21 cellular contexts compared by ENCODE assay signal in the genomic region with DNA sequence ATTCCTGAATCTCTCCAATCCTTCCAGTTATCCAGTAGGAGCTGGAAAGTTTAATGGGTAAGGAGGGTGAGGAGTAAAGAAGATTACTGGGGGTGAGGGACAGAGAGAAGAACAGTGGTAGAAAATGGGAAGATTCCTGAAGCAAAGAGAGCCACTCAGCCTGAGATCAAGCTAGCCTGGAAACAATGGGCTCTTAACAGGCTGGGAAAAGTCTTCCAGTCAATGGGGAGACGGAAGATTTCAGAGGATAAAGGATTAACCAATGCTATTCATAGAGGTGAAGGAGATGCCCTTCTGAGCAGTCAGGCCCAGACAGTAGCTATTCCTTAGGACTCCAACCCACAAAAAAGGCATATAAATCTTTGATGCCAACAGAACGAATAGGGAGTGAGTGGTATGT. TPM values are rescaled to one million over a fixed set of nuclear protein-coding genes. Genes with fewer than 3 reads are reported as not detected.
DNase-seq lines count a peak whose midpoint lies in the region; ATAC-seq and TF ChIP-seq lines count a peak whose summit lies in the region.
"Had no signal": no experiment of that assay in that cellular context is flagged by ENCODE, and none has a peak within 500 bp of the region (broad histone marks: within the 10 kb centered on the region; RNA-seq: fewer than 3 reads in every experiment).

No MANE protein-coding gene starts in this region.

- H3K27ac ChIP-seq in WERI-Rb-1 = peak overlapping the region; percentile 71
- H3K27ac ChIP-seq in endodermal cell (ENCODE audit: low read depth, low read length) = peak overlapping the region; percentile 50
- H3K27ac ChIP-seq: GM23248 had no signal

- no peaks in the 10 kb centered on the region for H3K9me3 Mint-ChIP-seq in activated naive CD4-positive, alpha-beta T cell treated with anti-CD3 and anti-CD28 coated beads, Interleukin-2, amount 50 U/mL, for 24 hours
- H3K9me3 Mint-ChIP-seq in endodermal cell (peaks cover 13% of the 10 kb centered on the region), Calu3 (ENCODE audit: low read depth, unreplicated experiment) (no peaks in the 10 kb centered on the region)
- H3K9me3 Mint-ChIP-seq in stimulated activated naive B cell treated with anti-CD40 and anti-IgM and Interleukin-4, amounts not matched to agents 10 μg/mL and 1 μg/mL and 100 μg/mL, for 72 hours = no peaks in the 10 kb centered on the region

- ATAC-seq in stimulated activated naive B cell treated with anti-CD40 and anti-IgM and Interleukin-4, amounts not matched to agents 10 μg/mL and 1 μg/mL and 100 μg/mL, for 72 hours (replicated peaks) = no peak
- ATAC-seq in GM21825 (IDR thresholded peaks at IDR 0.05; ENCODE audit: unreplicated experiment) = no peak
- ATAC-seq in activated CD4-positive, CD25-positive, alpha-beta regulatory T cell treated with anti-CD3 and anti-CD28 coated beads, Interleukin-2, amount 50 U/mL, for 24 hours = no peak
- ATAC-seq: left cardiac atrium had no signal

- no peaks in the 10 kb centered on the region for H3K27me3 Mint-ChIP-seq in activated naive CD4-positive, alpha-beta T cell treated with anti-CD3 and anti-CD28 coated beads, Interleukin-2, amount 50 U/mL, for 24 hours
- H3K27me3 Mint-ChIP-seq in endodermal cell (ENCODE audit: insufficient read depth) (no peaks in the 10 kb centered on the region), Calu3 (ENCODE audit: unreplicated experiment) (no peaks in the 10 kb centered on the region)
- H3K27me3 Mint-ChIP-seq in stimulated activated naive B cell treated with anti-CD40 and anti-IgM and Interleukin-4, amounts not matched to agents 10 μg/mL and 1 μg/mL and 100 μg/mL, for 72 hours = no peaks in the 10 kb centered on the region

- H3K4me1 ChIP-seq in endodermal cell (ENCODE audit: control insufficient read depth, insufficient read depth, low read length) = peaks cover 32% of the 10 kb centered on the region
- H3K4me1 ChIP-seq: Caco-2 had no signal

- H3K36me3 Mint-ChIP-seq in activated naive CD4-positive, alpha-beta T cell treated with anti-CD3 and anti-CD28 coated beads, Interleukin-2, amount 50 U/mL, for 24 hours = peaks cover 12% of the 10 kb centered on the region
- H3K36me3 Mint-ChIP-seq in endodermal cell (ENCODE audit: low read depth) = peaks cover 68% of the 10 kb centered on the region
- H3K36me3 Mint-ChIP-seq in stimulated activated naive B cell treated with anti-CD40 and anti-IgM and Interleukin-4, amounts not matched to agents 10 μg/mL and 1 μg/mL and 100 μg/mL, for 72 hours = peaks cover 39 to 54% of the 10 kb centered on the region in 2 donors
- H3K36me3 Mint-ChIP-seq in Calu3 (ENCODE audit: insufficient read depth, unreplicated experiment) = peaks cover 48% of the 10 kb centered on the region

- intact Hi-C loops in Calu3 (cut with micrococcal nuclease; ENCODE audit: unreplicated experiment) = no loop called here

- H3K4me3 ChIP-seq in WERI-Rb-1 (ENCODE audit: low read depth, low read length) (no peak overlapping the region), endodermal cell (ENCODE audit: low read length) (no peak overlapping the region)
- H3K4me3 ChIP-seq: GM23248 had no signal

- H3K9ac ChIP-seq in endodermal cell (ENCODE audit: extremely low read depth, low read length, poor library complexity, severe bottlenecking) = no peak overlapping the region
- H3K9ac ChIP-seq: GM23248 had no signal

- CTCF ChIA-PET in Calu3 (lab: Charles Lee) = no interaction called here

- H3K4me3 Mint-ChIP-seq in activated naive CD4-positive, alpha-beta T cell treated with anti-CD3 and anti-CD28 coated beads, Interleukin-2, amount 50 U/mL, for 24 hours = no peak overlapping the region
- H3K4me3 Mint-ChIP-seq in endodermal cell (no peak overlapping the region), Calu3 (ENCODE audit: low read depth, unreplicated experiment) (no peak overlapping the region)
- H3K4me3 Mint-ChIP-seq in stimulated activated naive B cell treated with anti-CD40 and anti-IgM and Interleukin-4, amounts not matched to agents 10 μg/mL and 1 μg/mL and 100 μg/mL, for 72 hours = no peak overlapping the region

- peaks cover 2% of the 10 kb centered on the region for H3K9me3 ChIP-seq in WERI-Rb-1 (ENCODE audit: severe bottlenecking)
- peaks cover 22% of the 10 kb centered on the region for H3K9me3 ChIP-seq in endodermal cell (ENCODE audit: control insufficient read depth, low read length)
- H3K9me3 ChIP-seq: Caco-2 had no signal

- WGBS in endodermal cell (ENCODE audit: insufficient coverage in 1 of 2, insufficient read length in 1 of 2), 2 experiments = 54 to 57% methylated on average over 1 to 2 of the region's 2 CpGs

- H3K27ac Mint-ChIP-seq in activated naive CD4-positive, alpha-beta T cell treated with anti-CD3 and anti-CD28 coated beads, Interleukin-2, amount 50 U/mL, for 24 hours = peak overlapping the region; percentile 47
- H3K27ac Mint-ChIP-seq in endodermal cell (peak overlapping the region; percentile 91), Calu3 (ENCODE audit: unreplicated experiment) (no peak overlapping the region)
- H3K27ac Mint-ChIP-seq in stimulated activated naive B cell treated with anti-CD40 and anti-IgM and Interleukin-4, amounts not matched to agents 10 μg/mL and 1 μg/mL and 100 μg/mL, for 72 hours = peak overlapping the region; percentile 68

- DNase-seq in activated naive CD4-positive, alpha-beta T cell (lab: John Stamatoyannopoulos, UW) = no peak
- DNase-seq in WERI-Rb-1 = peak; percentile 15
- DNase-seq in endodermal cell = no peak
- DNase-seq in stimulated activated naive B cell treated with anti-CD40 and anti-IgM and Interleukin-4, amounts not matched to agents 10 μg/mL and 1 μg/mL and 100 μg/mL, for 72 hours = no peak
- DNase-seq in Calu3 = no peak
- DNase-seq: activated gamma-delta T cell; Caco-2; central memory CD4-positive, alpha-beta T cell; effector memory CD4-positive, alpha-beta T cell; GM23248; Karpas-422; left cardiac atrium; midbrain; NCI-H1048; NCI-H2029 treated with DMSO at 0.1 percent for 48 hours; NCI-H446; nucleus accumbens; SW 1271 had no signal

- no TSS peak for BruUV-seq in Calu3 (replicated peaks; lab: Mats Ljungman, UMichigan)

- H3K36me3 ChIP-seq in WERI-Rb-1 (peaks cover 89% of the 10 kb centered on the region), endodermal cell (ENCODE audit: control insufficient read depth, insufficient read depth, low read length) (peaks cover 77% of the 10 kb centered on the region)

- H3K27me3 ChIP-seq in WERI-Rb-1 (ENCODE audit: insufficient read depth, low read depth, severe bottlenecking) = no peaks in the 10 kb centered on the region
- no peaks in the 10 kb centered on the region for H3K27me3 ChIP-seq in endodermal cell (ENCODE audit: control insufficient read depth, insufficient read depth, low read length, poor library complexity, severe bottlenecking)

- H3K4me1 Mint-ChIP-seq in activated naive CD4-positive, alpha-beta T cell treated with anti-CD3 and anti-CD28 coated beads, Interleukin-2, amount 50 U/mL, for 24 hours = peaks cover 23% of the 10 kb centered on the region
- peaks cover 50% of the 10 kb centered on the region for H3K4me1 Mint-ChIP-seq in endodermal cell
- peaks cover 0 to 1% of the 10 kb centered on the region in 2 donors for H3K4me1 Mint-ChIP-seq in stimulated activated naive B cell treated with anti-CD40 and anti-IgM and Interleukin-4, amounts not matched to agents 10 μg/mL and 1 μg/mL and 100 μg/mL, for 72 hours
- H3K4me1 Mint-ChIP-seq in Calu3 (ENCODE audit: low read depth, unreplicated experiment) = no peaks in the 10 kb centered on the region

- TF ChIP-seq CTCF in WERI-Rb-1 (IDR thresholded peaks at IDR 0.05; ENCODE audit: low read depth, low read length) (no peak), endodermal cell (conservative IDR thresholded peaks at IDR 0.05) (no peak), Calu3 (IDR thresholded peaks at IDR 0.05; ENCODE audit: unreplicated experiment) (no peak)

RNA-seq across cellular contexts. Expression of gene GDF11, which starts 14.8 kb away (rescaled TPM):
- total RNA-seq in endodermal cell (10 to 100 TPM; 29.8 to 33.0 TPM), Calu3 (2022) (5.3 and 6.7 TPM in 2 replicates)
- polyA plus RNA-seq in endodermal cell (2013, experiment 1 of 2) = 32.4 TPM
- 28.6 TPM for polyA plus RNA-seq in endodermal cell (2013, experiment 2 of 2)

RNA-seq across cellular contexts. Expression of gene CD63, which starts 28.9 kb away (rescaled TPM):
- total RNA-seq in endodermal cell = 1,000 to 10,000 TPM in 1 of 2 donors, 100 to 1,000 TPM in 1; 879 to 1,041 TPM
- 447 TPM for polyA plus RNA-seq in endodermal cell (2013, experiment 1 of 2)
- polyA plus RNA-seq in endodermal cell (2013, experiment 2 of 2) = 444 TPM
- 880 and 991 TPM in 2 replicates for total RNA-seq in Calu3 (2022)

RNA-seq across cellular contexts. Expression of gene RDH5, which starts 37.5 kb away (rescaled TPM):
- 1 to 10 TPM; 4.1 to 7.4 TPM for total RNA-seq in endodermal cell
- polyA plus RNA-seq in endodermal cell (2013, experiment 1 of 2) = 4.7 TPM
- 3.5 TPM for polyA plus RNA-seq in endodermal cell (2013, experiment 2 of 2)
- total RNA-seq in Calu3 (2022) = 11.0 and 11.2 TPM in 2 replicates

RNA-seq across cellular contexts. Expression of gene BLOC1S1, which starts 41.9 kb away (rescaled TPM):
- total RNA-seq in endodermal cell = 100 to 1,000 TPM in 1 of 2 donors, 10 to 100 TPM in 1; 95.1 to 102 TPM
- 93.0 TPM for polyA plus RNA-seq in endodermal cell (2013, experiment 1 of 2)
- 94.7 TPM for polyA plus RNA-seq in endodermal cell (2013, experiment 2 of 2)
- total RNA-seq in Calu3 (2022) = 71.0 and 89.4 TPM in 2 replicates

RNA-seq across cellular contexts. Expression of gene ITGA7, which starts 50.0 kb away (rescaled TPM):
- 100 to 1,000 TPM; 106 to 122 TPM for total RNA-seq in endodermal cell
- polyA plus RNA-seq in endodermal cell (2013, experiment 1 of 2) = 77.3 TPM
- 71.6 TPM for polyA plus RNA-seq in endodermal cell (2013, experiment 2 of 2)
- total RNA-seq in Calu3 (2022) = 5.9 and 6.3 TPM in 2 replicates
